In the genomic region with DNA sequence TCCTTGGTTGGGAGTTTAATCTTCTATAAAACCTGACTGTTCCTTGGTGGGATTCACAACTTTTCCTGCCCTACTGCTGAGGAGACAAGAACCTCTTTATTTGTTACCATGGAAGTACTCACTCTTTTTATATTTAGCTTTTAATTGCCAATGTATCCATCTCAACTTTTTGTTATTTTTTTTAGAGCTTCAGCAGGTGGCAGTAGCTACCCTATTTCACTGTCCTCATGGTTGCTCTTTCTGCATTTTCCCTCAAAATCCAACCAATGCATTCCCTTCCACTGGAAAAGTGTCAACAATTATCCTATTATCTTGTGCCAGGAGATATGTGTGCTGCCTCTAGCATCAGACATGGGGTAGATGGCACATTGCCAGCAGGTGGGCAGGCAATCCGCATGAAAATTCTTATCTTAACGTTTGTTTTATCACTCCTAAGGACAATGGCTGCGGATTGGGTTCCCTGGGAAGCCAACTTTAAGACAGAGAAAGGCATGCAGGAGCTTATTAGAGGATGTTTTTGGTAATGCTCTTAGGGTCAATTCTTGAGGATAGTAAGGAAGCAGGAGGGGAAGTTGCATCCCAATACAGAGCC, we compare ENCODE assay signal across 18 cellular contexts.
DNase-seq lines count a peak whose midpoint lies in the region; ATAC-seq and TF ChIP-seq lines count a peak whose summit lies in the region.
"Had no signal": no experiment of that assay in that cellular context is flagged by ENCODE, and none has a peak within 500 bp of the region (broad histone marks: within the 10 kb centered on the region; RNA-seq: fewer than 3 reads in every experiment).

No MANE protein-coding gene starts in this region.

- CTCF ChIA-PET in BJ (lab: Yijun Ruan, JAX) (interaction anchor here (1.1 to 1.3 kb wide), 3 partner anchors 11 to 15 kb away, joined by 3 to 7 read pairs (median 4); no protein-coding TSS in a partner anchor), IMR-90 (lab: Yijun Ruan, JAX) (no interaction called here)

- H3K27me3 ChIP-seq in BJ (ENCODE audit: control insufficient read depth, insufficient read depth, low read length) (no peaks in the 10 kb centered on the region; the same call in 1 of the 2 replicates), IMR-90 (ENCODE audit: control insufficient read depth, insufficient read depth, low read length) (peaks cover 10% of the 10 kb centered on the region), hepatocyte (no peaks in the 10 kb centered on the region)
- H3K27me3 ChIP-seq: BLaER1, transverse colon had no signal

- no peak overlapping the region for H3K14ac ChIP-seq in IMR-90 (replicated peaks; ENCODE audit: low read depth, low read length)

- no peak overlapping the region for H2BK15ac ChIP-seq in IMR-90 (ENCODE audit: low read depth, low read length)

- no peaks in the 10 kb centered on the region for H3K36me3 ChIP-seq in BJ (ENCODE audit: control insufficient read depth, insufficient read depth, low read length)
- H3K36me3 ChIP-seq in IMR-90 (ENCODE audit: control insufficient read depth, insufficient read depth, low read length), result no peaks in the 10 kb centered on the region
- no peaks in the 10 kb centered on the region for H3K36me3 ChIP-seq in hepatocyte (replicated peaks; ENCODE audit: insufficient read depth, low read depth)
- H3K36me3 ChIP-seq: BLaER1, gastroesophageal sphincter, transverse colon had no signal

- intact Hi-C loops in IMR-90 (cut with micrococcal nuclease), result loop anchor here (10.0 kb wide), 3 partner anchors 1006 to 1596 kb away; a partner anchor contains a TSS

- H3K9me3 ChIP-seq in IMR-90 (ENCODE audit: control insufficient read depth, insufficient read depth, low read length) (no peaks in the 10 kb centered on the region), hepatocyte (ENCODE audit: low read depth) (no peaks in the 10 kb centered on the region)
- H3K9me3 ChIP-seq: BLaER1, gastroesophageal sphincter, transverse colon had no signal

- in situ Hi-C loops in IMR-90 (cut with MboI; ENCODE audit: low sequenced_read_pairs) (loop anchor here (5.0 to 25.0 kb wide), 3 partner anchors 1109 to 1619 kb away; no protein-coding TSS in a partner anchor), SK-MEL-5 (cut with HindIII; ENCODE audit: low pct_unique_long_range_greater_than_20kb, low sequenced_read_pairs) (no loop called here)

- WGBS in IMR-90 (ENCODE audit: extremely low coverage in 2 of 2, insufficient read length in 1 of 2), 2 experiments, result no CpG with 5 or more reads among the region's 3 CpGs
- 51% methylated on average over 3 of the region's 3 CpGs for WGBS in hepatocyte (ENCODE audit: low lambda C conversion rate, missing lambda C conversion rate)

- H4K5ac ChIP-seq in IMR-90 (ENCODE audit: low read depth, low read length), result no peak overlapping the region

- H2BK120ac ChIP-seq in IMR-90 (ENCODE audit: low read depth, low read length), result no peak overlapping the region

- TF ChIP-seq CTCF in BJ (IDR thresholded peaks at IDR 0.05; ENCODE audit: insufficient read depth, low read depth, low read length) (peak; percentile 17; the same call in 1 of the 2 replicates), IMR-90 (conservative IDR thresholded peaks at IDR 0.05; ENCODE audit: low read depth, low read length) (peak; percentile 26; the same call in 1 of the 2 replicates), hepatocyte (IDR thresholded peaks at IDR 0.05; ENCODE audit: poor library complexity) (peak; percentile 22)

- H4K91ac ChIP-seq in IMR-90 (ENCODE audit: insufficient read depth, low read depth, low read length), result no peak overlapping the region

- no peak overlapping the region for H2AFZ ChIP-seq in IMR-90 (replicated peaks; ENCODE audit: low read length, poor library complexity)
- no peak overlapping the region for H2AFZ ChIP-seq in hepatocyte

- H3K27ac ChIP-seq in IMR-90 (ENCODE audit: insufficient read depth, low read length), result no peak overlapping the region
- no peak overlapping the region for H3K27ac ChIP-seq in hepatocyte
- H3K27ac ChIP-seq: BLaER1, gastroesophageal sphincter, transverse colon had no signal

- no peaks in the 10 kb centered on the region for H3K79me1 ChIP-seq in IMR-90 (ENCODE audit: low read depth in 1 of 2, low read length in 2 of 2)

- no peak overlapping the region for H2AK5ac ChIP-seq in IMR-90 (ENCODE audit: low read depth, low read length)

- H3K4me2 ChIP-seq in IMR-90 (ENCODE audit: low read depth, low read length) (no peak overlapping the region), hepatocyte (no peak overlapping the region)
- H3K4me2 ChIP-seq: BLaER1 had no signal

- dilution Hi-C loops in IMR-90 (cut with HindIII; ENCODE audit: low sequenced_read_pairs, unreplicated experiment), result no loop called here

- TF ChIP-seq RAD21 in IMR-90 (IDR thresholded peaks at IDR 0.05; ENCODE audit: low read length), result peak; percentile 33; the same call in 1 of the 2 replicates

- no peak overlapping the region for H3K56ac ChIP-seq in IMR-90 (ENCODE audit: extremely low read depth, insufficient read depth, low read length)

- H3K9ac ChIP-seq in IMR-90 (ENCODE audit: low read depth, low read length), result no peak overlapping the region
- H3K9ac ChIP-seq: BLaER1 had no signal

- H3K9me1 ChIP-seq in IMR-90 (ENCODE audit: insufficient read depth, low read length), result no peaks in the 10 kb centered on the region

- no peak overlapping the region for H4K8ac ChIP-seq in IMR-90 (ENCODE audit: low read depth in 2 of 2, low read length in 2 of 2)

- no peak overlapping the region for H2BK5ac ChIP-seq in IMR-90 (ENCODE audit: low read depth, low read length, poor library complexity, severe bottlenecking)

- no peak overlapping the region for H2AK9ac ChIP-seq in IMR-90 (replicated peaks; ENCODE audit: low read depth, low read length, poor library complexity)

- DNase-seq in BJ (ENCODE audit: low read depth) (no peak), IMR-90 (no peak), SK-MEL-5 (ENCODE audit: low read depth, low spot score) (peak; percentile 17), hepatocyte (ENCODE audit: low spot score) (no peak), RPMI8226 (no peak), T-helper 9 cell (no peak)
- DNase-seq in activated CD4-positive, alpha-beta T cell treated with anti-CD3 and anti-CD28 coated beads, Interleukin-2, amount 50 U/mL, for 1 hour, result no peak
- DNase-seq: activated naive CD4-positive, alpha-beta T cell treated with anti-CD3 and anti-CD28 coated beads, Interleukin-2, amount 50 U/mL, for 16 hours; DND-41; effector CD4-positive, alpha-beta T cell; H7; NCI-H1436; NCI-H526 treated with DMSO at 0.1 percent for 48 hours; transverse colon had no signal

- H4K20me1 ChIP-seq in IMR-90 (ENCODE audit: insufficient read depth, low read length) (no peaks in the 10 kb centered on the region), hepatocyte (ENCODE audit: insufficient read depth, poor library complexity, severe bottlenecking) (no peaks in the 10 kb centered on the region)
- H4K20me1 ChIP-seq: BLaER1 had no signal

- ATAC-seq in IMR-90 (ENCODE audit: low read depth) (no peak), GM18870 (IDR thresholded peaks at IDR 0.05; ENCODE audit: unreplicated experiment) (no peak)
- ATAC-seq: gastroesophageal sphincter, Right ventricle myocardium inferior had no signal

- no peaks in the 10 kb centered on the region for H3K79me2 ChIP-seq in hepatocyte

- no peak overlapping the region for H3K23ac ChIP-seq in IMR-90 (ENCODE audit: low read depth, low read length)

- H3K4me1 ChIP-seq in IMR-90 (ENCODE audit: control insufficient read depth, insufficient read depth, low read length), result no peaks in the 10 kb centered on the region
- no peaks in the 10 kb centered on the region for H3K4me1 ChIP-seq in hepatocyte (ENCODE audit: insufficient read depth)
- H3K4me1 ChIP-seq: BLaER1, gastroesophageal sphincter, transverse colon had no signal

- BruUV-seq in IMR-90 (replicated peaks; lab: Mats Ljungman, UMichigan), result no TSS peak

- H3K18ac ChIP-seq in IMR-90 (ENCODE audit: low read depth, low read length), result no peak overlapping the region

- H3K4me3 ChIP-seq in BJ (ENCODE audit: low read depth, low read length) (no peak overlapping the region), IMR-90 (ENCODE audit: insufficient read depth, low read depth, low read length) (no peak overlapping the region), hepatocyte (no peak overlapping the region)
- H3K4me3 ChIP-seq: BLaER1, gastroesophageal sphincter, transverse colon had no signal

- H3K9me2 ChIP-seq in hepatocyte (replicated peaks; ENCODE audit: insufficient read depth), result no peaks in the 10 kb centered on the region

- TF ChIP-seq POLR2A in IMR-90 (IDR thresholded peaks at IDR 0.05; ENCODE audit: low read depth, low read length), result no peak

- no peak overlapping the region for H2BK20ac ChIP-seq in IMR-90 (ENCODE audit: low read depth, low read length)

- H3K4ac ChIP-seq in IMR-90 (ENCODE audit: low read depth, low read length), result no peak overlapping the region

- POLR2A ChIA-PET in BJ (lab: Charles Lee) (no interaction called here), IMR-90 (lab: Charles Lee; ENCODE audit: unreplicated experiment) (no interaction called here)

TF ChIP-seq in IMR-90, 13 proteins besides CTCF, POLR2A, EP300 and RAD21:
- peak; percentile 38; the same call in 1 of the 2 replicates for TF ChIP-seq SMC3 (IDR thresholded peaks at IDR 0.05; ENCODE audit: low read depth, low read length)
- TF ChIP-seq, protein P1, sequence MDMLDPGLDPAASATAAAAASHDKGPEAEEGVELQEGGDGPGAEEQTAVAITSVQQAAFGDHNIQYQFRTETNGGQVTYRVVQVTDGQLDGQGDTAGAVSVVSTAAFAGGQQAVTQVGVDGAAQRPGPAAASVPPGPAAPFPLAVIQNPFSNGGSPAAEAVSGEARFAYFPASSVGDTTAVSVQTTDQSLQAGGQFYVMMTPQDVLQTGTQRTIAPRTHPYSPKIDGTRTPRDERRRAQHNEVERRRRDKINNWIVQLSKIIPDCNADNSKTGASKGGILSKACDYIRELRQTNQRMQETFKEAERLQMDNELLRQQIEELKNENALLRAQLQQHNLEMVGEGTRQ (IDR thresholded peaks at IDR 0.05; ENCODE audit: low read depth, low read length), result no peak
